In the genomic region with DNA sequence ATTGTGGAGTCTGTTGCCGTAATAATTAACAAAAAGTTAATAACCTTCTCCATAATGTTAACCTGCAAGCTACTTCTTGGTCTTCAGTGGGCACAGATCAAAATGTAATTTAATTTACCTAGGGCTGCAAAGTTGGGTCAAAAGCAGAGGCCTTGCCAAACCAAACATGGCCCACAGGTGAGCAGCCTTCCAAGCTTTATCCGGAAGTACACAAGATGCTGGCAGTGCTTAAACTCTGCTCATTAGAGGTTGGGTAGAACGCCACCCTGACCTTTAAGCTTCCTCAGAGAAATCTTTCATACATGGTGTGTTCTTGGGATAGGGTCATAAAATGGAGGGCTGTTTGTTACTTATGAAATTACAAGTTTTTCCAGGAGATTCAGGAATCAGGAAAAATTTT, we compare ENCODE assay signal across 16 cellular contexts. TPM values are rescaled to one million over a fixed set of nuclear protein-coding genes. Genes with fewer than 3 reads are reported as not detected.
DNase-seq lines count a peak whose midpoint lies in the region; ATAC-seq, FAIRE-seq and TF ChIP-seq lines count a peak whose summit lies in the region.
"Had no signal": no experiment of that assay in that cellular context is flagged by ENCODE, and none has a peak within 500 bp of the region (broad histone marks: within the 10 kb centered on the region; RNA-seq: fewer than 3 reads in every experiment).

No MANE protein-coding gene starts in this region.

- WGBS in A549 (ENCODE audit: missing lambda C conversion rate) = 92% methylated on average over 3 of the region's 3 CpGs

- POLR2A ChIA-PET in A549 (lab: Yijun Ruan, JAX) = no interaction called here

- TF ChIP-seq POLR2A in A549 (IDR thresholded peaks at IDR 0.05; ENCODE audit: low read length) = no peak
- no peak for TF ChIP-seq POLR2A in GM12892 (IDR thresholded peaks at IDR 0.05; ENCODE audit: low read depth, low read length)

- FAIRE-seq in A549 (lab: Jason Lieb, UNC) (no peak), GM12892 (lab: Jason Lieb, UNC) (no peak)

- no peak for DNase-seq in A549 (ENCODE audit: low read depth in 1 of 2, low spot score in 1 of 2)
- peak; percentile 84 for DNase-seq in DMS79 (lab: John Stamatoyannopoulos, UW)
- DNase-seq in SHP77 (lab: John Stamatoyannopoulos, UW) = peak; percentile 44 to 58
- peak; percentile 41 for DNase-seq in mucosa of gallbladder (ENCODE audit: low spot score)
- no peak for DNase-seq in midbrain (lab: John Stamatoyannopoulos, UW)
- no peak for DNase-seq in NOMO-1 (lab: John Stamatoyannopoulos, UW; ENCODE audit: unreplicated experiment in 2 of 2)
- no peak for DNase-seq in putamen (ENCODE audit: low spot score)
- no peak for DNase-seq in GM12892 (ENCODE audit: insufficient read length)
- DNase-seq: activated CD4-positive, CD25-positive, alpha-beta regulatory T cell; activated effector memory CD4-positive, alpha-beta T cell treated with anti-CD3 and anti-CD28 coated beads, Interleukin-2, amount 50 U/mL, for 16 hours; amniotic stem cell; foreskin melanocyte; H7; retina; T-helper 2 cell had no signal

- H3K4me3 ChIP-seq in A549 = no peak overlapping the region

- no peak for TF ChIP-seq EP300 in A549 (IDR thresholded peaks at IDR 0.05)

- H3K9me3 ChIP-seq in A549 = no peaks in the 10 kb centered on the region

- no peak for TF ChIP-seq RAD21 in A549 (conservative IDR thresholded peaks at IDR 0.05 in 1 of 2, IDR thresholded peaks at IDR 0.05 in 1 of 2)

- TF ChIP-seq CTCF in A549 (IDR thresholded peaks at IDR 0.05) = no peak

- ATAC-seq in A549 = no peak
- ATAC-seq: Right ventricle myocardium inferior had no signal

- H3K27ac ChIP-seq in A549 = no peak overlapping the region

- peaks cover 16% of the 10 kb centered on the region for H3K4me1 ChIP-seq in A549

- CTCF ChIA-PET in A549 (lab: Yijun Ruan, JAX) = no interaction called here

- H3K4me2 ChIP-seq in A549 = peak overlapping the region; percentile 35; the same call in 2 of the 3 replicates

TF ChIP-seq in A549, 52 proteins besides CTCF, POLR2A, EP300 and RAD21:
- TF ChIP-seq CHD4 (IDR thresholded peaks at IDR 0.05; ENCODE audit: borderline replicate concordance) (no peak), JUN (IDR thresholded peaks at IDR 0.05) (no peak), JUNB (IDR thresholded peaks at IDR 0.05) (no peak), HOXB13 (CRISPR knock-in tag; IDR thresholded peaks at IDR 0.05; ENCODE audit: low read depth) (no peak), MAZ (IDR thresholded peaks at IDR 0.05; ENCODE audit: borderline replicate concordance, low read depth, low read length) (no peak), MYC (IDR thresholded peaks at IDR 0.05; ENCODE audit: borderline replicate concordance, low read length) (no peak), TFCP2L1 (CRISPR knock-in tag; IDR thresholded peaks at IDR 0.05) (no peak)

RNA-seq across cellular contexts. Expression of a gene that starts 7.4 kb away (rescaled TPM):
- polyA plus RNA-seq in A549 (2011; rRNA removed) (15.4 and 27.7 TPM in 2 replicates), A549 (2017; fragmentation: RNase III; extraction: RNeasy Plus Mini Kit Qiagen cat#74134 plus additional on column Dnase treatment) (3.4 to 3.8 TPM (median 3.5 TPM) in 3 replicates)
- 2.1 and 2.8 TPM in 2 replicates for polyA plus RNA-seq in A549 (2012; cell fraction: cytosol; rRNA removed)
- polyA plus RNA-seq in A549 (2012; cell fraction: nucleus; rRNA removed) = 2.4 TPM in 2 replicates
- polyA minus RNA-seq in A549 (2011; rRNA and poly(A)+ RNA removed) = 12.2 and 16.1 TPM in 2 replicates
- 51.5 TPM for total RNA-seq in mucosa of gallbladder
- 28.5 TPM for polyA plus RNA-seq in GM12892 (2012; ENCODE audit: missing spikeins)

Comparison
In these comparisons a context has a peak if more than half of its experiments do, and no peak if none do; other contexts are left out.
1. DNase-seq: peak in DMS79 (single experiment), SHP77 (2 of 2) and mucosa of gallbladder (single experiment); none in A549 (0 of 2), midbrain (single experiment), NOMO-1 (0 of 2), putamen (single experiment) and GM12892 (single experiment).